ENCODE assay signal across 1 cellular context in the genomic region with DNA sequence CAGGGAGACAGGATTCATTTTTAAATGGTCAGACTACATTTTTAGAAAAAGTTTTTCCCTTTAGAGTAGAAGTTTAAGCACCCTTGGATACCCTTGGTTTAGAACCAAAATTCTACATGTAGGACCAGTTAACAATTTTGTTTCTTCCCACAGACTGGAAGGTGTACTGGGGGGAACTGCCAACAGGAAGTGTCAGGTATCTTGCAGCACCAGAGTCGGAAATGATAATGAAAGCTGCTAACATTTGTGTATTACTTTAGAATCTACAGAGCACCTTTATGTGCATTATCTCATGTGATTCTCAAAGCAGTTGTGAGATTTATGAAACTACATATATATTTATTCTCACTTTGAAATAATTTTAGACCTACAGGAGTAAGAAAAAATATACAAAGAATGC.
A peak's percentile ranks its signal among the peaks of the same experiment; 100 is the strongest.
TF ChIP-seq lines count a peak whose summit lies in the region.

No MANE protein-coding gene starts in this region.

TF ChIP-seq in K562, 482 proteins besides CTCF, POLR2A, EP300 and RAD21:
- no peak for TF ChIP-seq ZSCAN29 (IDR thresholded peaks at IDR 0.05)
- TF ChIP-seq PML (IDR thresholded peaks at IDR 0.05; ENCODE audit: low read length), result no peak
- no peak for TF ChIP-seq CBFA2T2 (conservative IDR thresholded peaks at IDR 0.05)
- no peak for TF ChIP-seq ZNF134 (CRISPR knock-in tag; conservative IDR thresholded peaks at IDR 0.05)
- TF ChIP-seq SPI1 (IDR thresholded peaks at IDR 0.05; ENCODE audit: borderline replicate concordance, low read depth, low read length), result peak; percentile 22; the same call in 1 of the 2 replicates
- TF ChIP-seq KAT2B (IDR thresholded peaks at IDR 0.05; ENCODE audit: low read depth, low read length), result no peak
